Comparison of ENCODE assay signal across 8 cellular contexts in the genomic region with DNA sequence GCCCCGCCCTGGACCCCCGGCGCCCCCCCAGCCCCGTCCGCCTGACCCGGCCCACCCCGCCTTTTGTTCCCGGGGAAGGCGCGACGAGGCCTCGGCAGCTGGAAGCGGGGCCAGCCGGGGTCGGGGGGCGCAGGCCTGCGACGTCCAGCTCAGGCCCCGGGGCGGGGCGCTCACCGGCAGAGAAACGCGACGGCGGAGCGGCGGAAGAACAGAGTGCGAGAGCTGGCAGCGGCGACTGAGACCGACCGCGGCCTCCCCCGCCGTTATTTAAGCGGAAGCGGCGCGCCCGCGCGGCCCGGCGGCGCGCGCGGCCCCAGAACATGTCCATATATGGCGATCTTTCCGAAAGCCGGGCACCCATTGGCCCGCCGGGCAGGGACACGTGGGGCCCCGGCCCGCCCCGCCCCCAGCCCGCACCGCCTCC. TPM values are rescaled to one million over a fixed set of nuclear protein-coding genes. Genes with fewer than 3 reads are reported as not detected.
DNase-seq lines count a peak whose midpoint lies in the region; ATAC-seq and TF ChIP-seq lines count a peak whose summit lies in the region.

ACTG1 (minus strand) TSS at position 240 of the 424 bp plus-strand sequence. CDS start 445 bp downstream, outside the sequence.

- peak; percentile 51 for TF ChIP-seq EP300 in transverse colon (IDR thresholded peaks at IDR 0.05; ENCODE audit: low read depth)

- in situ Hi-C loops in G401 (cut with HindIII; ENCODE audit: low sequenced_read_pairs) (loop anchor here (10.0 kb wide), 1 partner anchor 108 kb away; no protein-coding TSS in a partner anchor), transverse colon (cut with MboI; ENCODE audit: low pct_ligation_motif_present in 1 of 4, low pct_unique_long_range_greater_than_20kb in 1 of 4, low sequenced_read_pairs in 3 of 4) (no loop called here)

- intact Hi-C loops in T-helper 1 cell treated with Interleukin-12 subunit alpha and Interleukin-12 subunit beta and Interleukin-4 antibody, amounts not matched to agents 30 ng/mL and 1 ng/mL, for 36 hours (cut with micrococcal nuclease), result loop anchor here (1.0 to 10.0 kb wide), 10 partner anchors 116 to 1715 kb away; partner anchors contain the start of genes CBX8, CENPX, LRRC45 and MRPL12
- intact Hi-C loops in adrenal gland (cut with DNase I) (loop anchor here (10.0 kb wide), 1 partner anchor 92 kb away; no protein-coding TSS in a partner anchor), heart left ventricle (cut with DNase I) (loop anchor here in 5 of 10 donors (2.0 to 10.0 kb wide), 7 partner anchors 28 to 352 kb away; partner anchors contain the start of genes BAHCC1 (in 2 of the 5), FAAP100 (in 1 of the 5) and P4HB (in 1 of the 5)), posterior cingulate gyrus (cut with DNase I) (loop anchor here (5.0 kb wide), 1 partner anchor 40 kb away; the partner anchor contains the start of gene FAAP100), transverse colon (cut with DNase I; ENCODE audit: low total_unique reads) (no loop called here)

- peak; percentile 40 for ATAC-seq in HG02623 (IDR thresholded peaks at IDR 0.05; ENCODE audit: unreplicated experiment)
- peak; percentile 61 to 77 (median 66) for ATAC-seq in heart left ventricle

- H3K4me3 ChIP-seq in adrenal gland, result peak within 1 kb of the TSS; percentile 48 to 95 (median 88)
- peak within 1 kb of the TSS; percentile 81 to 99 (median 94) for H3K4me3 ChIP-seq in heart left ventricle
- peak within 1 kb of the TSS; percentile 82 to 96 (median 86) for H3K4me3 ChIP-seq in transverse colon

- DNase-seq in G401 (ENCODE audit: low spot score) (peak; percentile 92), NCI-H1436 (lab: John Stamatoyannopoulos, UW) (peak; percentile 94), adrenal gland (peak; percentile 93 to 97 (median 94)), heart left ventricle (peak; percentile 94 to 96 (median 95)), posterior cingulate gyrus (peak; percentile 82 to 99 (median 92)), transverse colon (peak; percentile 94)

- TF ChIP-seq POLR2A in adrenal gland (IDR thresholded peaks at IDR 0.05) (peak; percentile 95 to 97), heart left ventricle (IDR thresholded peaks at IDR 0.05) (peak; percentile 77 to 94), transverse colon (IDR thresholded peaks at IDR 0.05) (peak; percentile 99)

- H3K27me3 ChIP-seq in adrenal gland, result no peaks in the 10 kb centered on the region
- no peaks in the 10 kb centered on the region for H3K27me3 ChIP-seq in heart left ventricle
- H3K27me3 ChIP-seq in transverse colon, result no peaks in the 10 kb centered on the region

- 0 to 1% (median 1%) methylated on average over 16 to 60 of the region's 60 CpGs for WGBS in adrenal gland, 4 donors
- WGBS in heart left ventricle, 4 donors, result 0% methylated on average over 9 to 60 of the region's 60 CpGs
- WGBS in transverse colon (ENCODE audit: low coverage in 1 of 2), 2 donors, result 0% methylated on average over 38 of the region's 60 CpGs; no CpG with 5 or more reads in 1 of the 2 donors

- H3K27ac ChIP-seq in adrenal gland, result peak within 1 kb of the TSS; percentile 86 to 99 (median 88)
- H3K27ac ChIP-seq in heart left ventricle, result peak within 1 kb of the TSS; percentile 96 to 100 (median 100)
- peak within 1 kb of the TSS; percentile 99 to 100 (median 100) for H3K27ac ChIP-seq in transverse colon

- H3K36me3 ChIP-seq in adrenal gland (replicated peaks in 1 of 2), result peaks cover 0 to 32% of the 10 kb centered on the region in 2 donors
- peaks cover 18 to 44% (median 37%) of the 10 kb centered on the region in 9 donors for H3K36me3 ChIP-seq in heart left ventricle
- H3K36me3 ChIP-seq in transverse colon, result peaks cover 0 to 24% (median 17%) of the 10 kb centered on the region in 4 donors

- peaks cover 28 to 53% of the 10 kb centered on the region in 2 donors for H3K4me1 ChIP-seq in adrenal gland (replicated peaks in 1 of 2)
- peaks cover 6 to 56% (median 37%) of the 10 kb centered on the region in 12 donors for H3K4me1 ChIP-seq in heart left ventricle
- H3K4me1 ChIP-seq in transverse colon, result peaks cover 26 to 47% (median 36%) of the 10 kb centered on the region in 4 donors

- TF ChIP-seq CTCF in adrenal gland (IDR thresholded peaks at IDR 0.05) (no peak), heart left ventricle (IDR thresholded peaks at IDR 0.05) (no peak), transverse colon (IDR thresholded peaks at IDR 0.05) (no peak)

- H3K9me3 ChIP-seq in adrenal gland (replicated peaks in 1 of 3) (no peaks in the 10 kb centered on the region), heart left ventricle (peaks cover 0 to 4% (median 0%) of the 10 kb centered on the region in 12 donors), transverse colon (no peaks in the 10 kb centered on the region)

RNA-seq across cellular contexts. Expression of gene ACTG1, which starts in this region (rescaled TPM):
- 5,595 and 6,819 TPM in 2 replicates for total RNA-seq in G401 (2014; rRNA removed; shearing (Covaris generic))
- total RNA-seq in T-helper 1 cell treated with Interleukin-12 subunit alpha and Interleukin-12 subunit beta and Interleukin-4 antibody, amounts not matched to agents 30 ng/mL and 1 ng/mL, for 36 hours, result 4,987 and 5,035 TPM in 2 replicates
- total RNA-seq in adrenal gland (1,000 to 10,000 TPM; 1,781 to 6,446 (median 2,486) TPM), heart left ventricle (1,000 to 10,000 TPM in 2 of 9 donors, 100 to 1,000 TPM in 7; 335 to 1,653 (median 423) TPM), transverse colon (1,000 to 10,000 TPM; 2,099 to 4,882 (median 4,009) TPM)
- polyA plus RNA-seq in adrenal gland (1,000 to 10,000 TPM in 2 of 3 donors, 100 to 1,000 TPM in 1; 828 to 1,140 (median 1,059) TPM), heart left ventricle (1,000 to 10,000 TPM in 1 of 2 donors, 100 to 1,000 TPM in 1; 149 to 1,468 TPM)

Comparison
In these comparisons a context has a peak if more than half of its experiments do, and no peak if none do; other contexts are left out.
1. Peak in every context shown above with its lines: DNase-seq, ATAC-seq, H3K4me3 ChIP-seq and H3K27ac ChIP-seq.